8 cellular contexts compared by ENCODE assay signal in the genomic region with DNA sequence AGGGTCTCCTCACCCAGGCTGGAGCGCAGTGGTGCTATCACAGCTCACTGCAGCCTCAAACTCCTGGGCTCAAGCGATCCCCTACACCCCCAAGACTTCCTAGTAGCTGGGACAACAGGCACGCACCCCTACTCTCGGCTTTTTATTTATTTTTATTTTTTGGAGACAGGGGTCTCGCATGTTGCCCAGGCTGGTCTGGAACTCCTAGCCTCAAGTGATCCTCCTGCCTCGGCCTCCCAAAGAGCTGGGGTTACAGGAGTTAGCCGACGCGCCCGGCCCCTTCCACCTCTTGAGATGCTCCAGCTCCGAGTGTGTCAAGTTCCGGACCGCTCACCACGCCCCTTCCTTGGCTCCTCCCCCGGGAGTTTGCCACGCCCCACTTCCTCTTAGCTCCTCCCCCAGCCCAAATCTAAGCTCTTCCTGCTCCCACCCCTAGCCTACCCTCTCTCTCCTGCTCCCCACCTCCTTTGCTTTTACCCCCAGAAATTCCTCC. TPM values are rescaled to one million over a fixed set of nuclear protein-coding genes. Genes with fewer than 3 reads are reported as not detected.
A peak's percentile ranks its signal among the peaks of the same experiment; 100 is the strongest.
DNase-seq lines count a peak whose midpoint lies in the region; ATAC-seq and TF ChIP-seq lines count a peak whose summit lies in the region.

No MANE protein-coding gene starts in this region.

- H2AFZ ChIP-seq in H9 (ENCODE audit: low read length), result no peak overlapping the region

- H3K18ac ChIP-seq in H9 (ENCODE audit: insufficient read length, low read depth, low read length), result no peak overlapping the region

- H3K56ac ChIP-seq in H9 (ENCODE audit: insufficient read length, low read depth, low read length), result no peak overlapping the region

- H3K9me3 Mint-ChIP-seq in H9 (peaks cover 0 to 2% of the 10 kb centered on the region in 2 experiments; a peak in 2 of 5 replicates), memory B cell (peaks cover 2% of the 10 kb centered on the region)
- no peaks in the 10 kb centered on the region for H3K9me3 Mint-ChIP-seq in activated naive CD4-positive, alpha-beta T cell treated with anti-CD3 and anti-CD28 coated beads, Interleukin-2, amount 50 U/mL, for 24 hours

- H3T11ph ChIP-seq in H9 (ENCODE audit: low read length), result no peak overlapping the region

- H3K4me3 ChIP-seq in RWPE2 (ENCODE audit: severe bottlenecking) (peak overlapping the region; percentile 8), WERI-Rb-1 (ENCODE audit: low read depth, low read length) (no peak overlapping the region), dorsolateral prefrontal cortex (peak overlapping the region in 8 of 59 donors; percentile 5 to 44 (median 26))

- H4K91ac ChIP-seq in H9 (ENCODE audit: insufficient read length, low read depth, low read length), result no peak overlapping the region

- no peak overlapping the region for H2BK5ac ChIP-seq in H9 (ENCODE audit: insufficient read length, low read length)

- no peak overlapping the region for H2BK20ac ChIP-seq in H9 (ENCODE audit: low read depth, low read length, poor library complexity, severe bottlenecking)

- H3K23ac ChIP-seq in H9 (ENCODE audit: insufficient read length, low read depth, low read length), result no peak overlapping the region

- H3K27me3 Mint-ChIP-seq in H9 (ENCODE audit: low read depth), result peaks cover 100% of the 10 kb centered on the region
- H3K27me3 Mint-ChIP-seq in activated naive CD4-positive, alpha-beta T cell treated with anti-CD3 and anti-CD28 coated beads, Interleukin-2, amount 50 U/mL, for 24 hours, result peaks cover 64% of the 10 kb centered on the region
- peaks cover 50% of the 10 kb centered on the region for H3K27me3 Mint-ChIP-seq in memory B cell

- H3K23me2 ChIP-seq in H9 (ENCODE audit: insufficient read length, low read depth, low read length, poor library complexity, severe bottlenecking), result peaks cover 32% of the 10 kb centered on the region

- H3K27ac ChIP-seq in H9 (ENCODE audit: insufficient read length, low read depth, low read length), result no peak overlapping the region
- no peak overlapping the region for H3K27ac ChIP-seq in RWPE2 (ENCODE audit: poor library complexity, severe bottlenecking)
- H3K27ac ChIP-seq in WERI-Rb-1, result no peak overlapping the region
- no peak overlapping the region for H3K27ac ChIP-seq in dorsolateral prefrontal cortex

- no peak overlapping the region for H3K9ac ChIP-seq in H9 (ENCODE audit: extremely low read depth, insufficient read length, low read length)

- H3K27ac Mint-ChIP-seq in H9, result no peak overlapping the region; a peak in 2 of 7 replicates
- H3K27ac Mint-ChIP-seq in activated naive CD4-positive, alpha-beta T cell treated with anti-CD3 and anti-CD28 coated beads, Interleukin-2, amount 50 U/mL, for 24 hours, result peak overlapping the region; percentile 51
- peak overlapping the region; percentile 64 for H3K27ac Mint-ChIP-seq in memory B cell

- peak overlapping the region; percentile 68 for H3K4me2 ChIP-seq in H9 (ENCODE audit: insufficient read depth, insufficient read length, low read length)

- H2BK120ac ChIP-seq in H9 (ENCODE audit: low read depth, low read length, poor library complexity, severe bottlenecking), result no peak overlapping the region

- no peaks in the 10 kb centered on the region for H3K79me2 ChIP-seq in H9 (ENCODE audit: insufficient read depth, low read length)

- no peak overlapping the region for H3K4ac ChIP-seq in H9 (ENCODE audit: low read depth, low read length)

- ATAC-seq in RWPE2 (ENCODE audit: low read depth) (peak; percentile 72), memory B cell (ENCODE audit: low read depth) (peak; percentile 41), HG03097 (IDR thresholded peaks at IDR 0.05; ENCODE audit: low FRiP score, unreplicated experiment) (no peak)

- DNase-seq in AG20443 (ENCODE audit: low spot score), result peak; percentile 71
- peak; percentile 90 for DNase-seq in H9
- no peak for DNase-seq in RWPE2 (ENCODE audit: low spot score)
- peak in 1 of 2 donors; percentile 45 for DNase-seq in memory B cell (ENCODE audit: low spot score in 2 of 2)
- no peak for DNase-seq in WERI-Rb-1
- DNase-seq in dorsolateral prefrontal cortex, result no peak

- intact Hi-C loops in dorsolateral prefrontal cortex (cut with DNase I), result no loop called here

- H4K5ac ChIP-seq in H9 (ENCODE audit: insufficient read length, low read depth, low read length), result no peak overlapping the region

- H4K20me1 ChIP-seq in H9 (ENCODE audit: control insufficient read depth, insufficient read depth, insufficient read length), result no peaks in the 10 kb centered on the region

- H3K36me3 Mint-ChIP-seq in H9 (ENCODE audit: insufficient read depth in 1 of 3, low read depth in 3 of 3), result no peaks in the 10 kb centered on the region
- H3K36me3 Mint-ChIP-seq in activated naive CD4-positive, alpha-beta T cell treated with anti-CD3 and anti-CD28 coated beads, Interleukin-2, amount 50 U/mL, for 24 hours, result peaks cover 2% of the 10 kb centered on the region
- peaks cover 4% of the 10 kb centered on the region for H3K36me3 Mint-ChIP-seq in memory B cell

- H3K36me3 ChIP-seq in RWPE2 (ENCODE audit: low read depth) (no peaks in the 10 kb centered on the region), WERI-Rb-1 (no peaks in the 10 kb centered on the region)

- no peak overlapping the region for H3K14ac ChIP-seq in H9 (ENCODE audit: insufficient read depth, low read length)

- H2BK15ac ChIP-seq in H9 (ENCODE audit: low read depth, low read length), result no peak overlapping the region

- H3K4me3 Mint-ChIP-seq in H9 (peak overlapping the region; percentile 48 to 82), memory B cell (peak overlapping the region; percentile 63)
- H3K4me3 Mint-ChIP-seq in activated naive CD4-positive, alpha-beta T cell treated with anti-CD3 and anti-CD28 coated beads, Interleukin-2, amount 50 U/mL, for 24 hours, result peak overlapping the region; percentile 51

- H3K4me1 Mint-ChIP-seq in H9 (peaks cover 40 to 46% of the 10 kb centered on the region in 2 experiments), memory B cell (peaks cover 35% of the 10 kb centered on the region)
- peaks cover 54% of the 10 kb centered on the region for H3K4me1 Mint-ChIP-seq in activated naive CD4-positive, alpha-beta T cell treated with anti-CD3 and anti-CD28 coated beads, Interleukin-2, amount 50 U/mL, for 24 hours

- H3K79me1 ChIP-seq in H9 (ENCODE audit: insufficient read depth, low read depth, low read length, poor library complexity, severe bottlenecking), result no peaks in the 10 kb centered on the region

- no peak for TF ChIP-seq CTCF in H9 (conservative IDR thresholded peaks at IDR 0.05)
- no peak for TF ChIP-seq CTCF in RWPE2 (IDR thresholded peaks at IDR 0.05; ENCODE audit: poor library complexity, severe bottlenecking)
- TF ChIP-seq CTCF in WERI-Rb-1 (IDR thresholded peaks at IDR 0.05; ENCODE audit: low read depth, low read length), result no peak
- no peak for TF ChIP-seq CTCF in dorsolateral prefrontal cortex (IDR thresholded peaks at IDR 0.05 in 54 of 56, conservative IDR thresholded peaks at IDR 0.05 in 2 of 56; ENCODE audit: low read depth in 1 of 56, partially characterized antibody in 56 of 56)

- no peak overlapping the region for H2BK12ac ChIP-seq in H9 (ENCODE audit: insufficient read length, low read depth, low read length)

- H3K9me3 ChIP-seq in H9 (ENCODE audit: control insufficient read depth, low read depth, low read length), result no peaks in the 10 kb centered on the region
- no peaks in the 10 kb centered on the region for H3K9me3 ChIP-seq in RWPE2 (ENCODE audit: severe bottlenecking)
- peaks cover 9% of the 10 kb centered on the region for H3K9me3 ChIP-seq in WERI-Rb-1 (ENCODE audit: severe bottlenecking)

- H3K27me3 ChIP-seq in H9 (ENCODE audit: insufficient read depth, low read length) (peaks cover 73% of the 10 kb centered on the region), RWPE2 (ENCODE audit: insufficient read depth, poor library complexity, severe bottlenecking) (peaks cover 76% of the 10 kb centered on the region), WERI-Rb-1 (ENCODE audit: insufficient read depth, low read depth, severe bottlenecking) (peaks cover 88% of the 10 kb centered on the region), dorsolateral prefrontal cortex (peaks cover 0 to 100% (median 90%) of the 10 kb centered on the region in 45 donors)

- H4K8ac ChIP-seq in H9 (replicated peaks; ENCODE audit: insufficient read length, low read depth, low read length), result no peak overlapping the region

- H3K4me1 ChIP-seq in H9 (ENCODE audit: insufficient read depth, low read length) (peaks cover 7% of the 10 kb centered on the region; the same call in 1 of the 2 replicates), RWPE2 (ENCODE audit: insufficient read depth, poor library complexity, severe bottlenecking) (peaks cover 15% of the 10 kb centered on the region)

- WGBS in H9 (ENCODE audit: extremely low coverage, insufficient read length, low lambda C conversion rate), result no CpG with 5 or more reads among the region's 16 CpGs

- H2AK5ac ChIP-seq in H9 (ENCODE audit: insufficient read length, low read length), result no peak overlapping the region

RNA-seq across cellular contexts. Expression of a gene that starts 6.3 kb away (rescaled TPM):
- total RNA-seq in H9 (2021) (0.50 and 0.88 TPM in 2 replicates), dorsolateral prefrontal cortex (1 to 10 TPM in 61 of 120 experiments, under 1 TPM in 53, not detected in 6; 0.23 to 5.3 (median 1.1) TPM)

RNA-seq across cellular contexts. Expression of a gene that starts 8.4 kb away (rescaled TPM):
- 37.1 and 39.1 TPM in 2 replicates for total RNA-seq in H9 (2021)
- 100 to 1,000 TPM in 22 of 120 experiments, 10 to 100 TPM in 93, 1 to 10 TPM in 5; 5.8 to 171 (median 31.4) TPM for total RNA-seq in dorsolateral prefrontal cortex

RNA-seq across cellular contexts. Expression of a gene that starts 19.5 kb away (rescaled TPM):
- total RNA-seq in H9 (2021) (65.2 and 73.0 TPM in 2 replicates), dorsolateral prefrontal cortex (100 to 1,000 TPM in 60 of 120 experiments, 10 to 100 TPM in 60; 39.7 to 176 (median 100.0) TPM)

RNA-seq across cellular contexts. Expression of a gene that starts 27.0 kb away (rescaled TPM):
- total RNA-seq in H9 (2021) (0.11 and 0.15 TPM in 2 replicates), dorsolateral prefrontal cortex (under 1 TPM in 3 of 120 experiments, not detected in 117; 0.25 to 0.69 (median 0.51) TPM)

RNA-seq across cellular contexts. Expression of a gene that starts 43.6 kb away (rescaled TPM):
- total RNA-seq in H9 (2021) (70.5 and 74.5 TPM in 2 replicates), dorsolateral prefrontal cortex (100 to 1,000 TPM in 12 of 120 experiments, 10 to 100 TPM in 108; 26.7 to 217 (median 56.2) TPM)

Comparison
In these comparisons a context has a peak if more than half of its experiments do, and no peak if none do; other contexts are left out.
1. DNase-seq: peak in AG20443 (single experiment) and H9 (single experiment); none in RWPE2 (single experiment), WERI-Rb-1 (single experiment) and dorsolateral prefrontal cortex (0 of 10).
2. H3K27ac Mint-ChIP-seq: peak in activated naive CD4-positive, alpha-beta T cell treated with anti-CD3 and anti-CD28 coated beads, Interleukin-2, amount 50 U/mL, for 24 hours (single experiment) and memory B cell (single experiment); none in H9 (0 of 3).
3. Peak in every context shown above with its lines, with median percentiles within 50 percentile points of each other: H3K4me3 Mint-ChIP-seq.